1 cellular context compared by ENCODE assay signal in genomic region chr3:27468283-27468886, GRCh38.
TF ChIP-seq lines count a peak whose summit lies in the region.

No MANE protein-coding gene starts in this region.

TF ChIP-seq in HepG2, 621 proteins besides CTCF, POLR2A, EP300 and RAD21:
- TF ChIP-seq TRAFD1 (CRISPR knock-in tag; IDR thresholded peaks at IDR 0.05; ENCODE audit: borderline replicate concordance) (no peak), ZNF775 (CRISPR knock-in tag; IDR thresholded peaks at IDR 0.05; ENCODE audit: borderline replicate concordance) (no peak), ZNF629 (CRISPR knock-in tag; conservative IDR thresholded peaks at IDR 0.05) (peak; percentile 58)
